Comparison of ENCODE assay signal across 1 cellular context in the genomic region with DNA sequence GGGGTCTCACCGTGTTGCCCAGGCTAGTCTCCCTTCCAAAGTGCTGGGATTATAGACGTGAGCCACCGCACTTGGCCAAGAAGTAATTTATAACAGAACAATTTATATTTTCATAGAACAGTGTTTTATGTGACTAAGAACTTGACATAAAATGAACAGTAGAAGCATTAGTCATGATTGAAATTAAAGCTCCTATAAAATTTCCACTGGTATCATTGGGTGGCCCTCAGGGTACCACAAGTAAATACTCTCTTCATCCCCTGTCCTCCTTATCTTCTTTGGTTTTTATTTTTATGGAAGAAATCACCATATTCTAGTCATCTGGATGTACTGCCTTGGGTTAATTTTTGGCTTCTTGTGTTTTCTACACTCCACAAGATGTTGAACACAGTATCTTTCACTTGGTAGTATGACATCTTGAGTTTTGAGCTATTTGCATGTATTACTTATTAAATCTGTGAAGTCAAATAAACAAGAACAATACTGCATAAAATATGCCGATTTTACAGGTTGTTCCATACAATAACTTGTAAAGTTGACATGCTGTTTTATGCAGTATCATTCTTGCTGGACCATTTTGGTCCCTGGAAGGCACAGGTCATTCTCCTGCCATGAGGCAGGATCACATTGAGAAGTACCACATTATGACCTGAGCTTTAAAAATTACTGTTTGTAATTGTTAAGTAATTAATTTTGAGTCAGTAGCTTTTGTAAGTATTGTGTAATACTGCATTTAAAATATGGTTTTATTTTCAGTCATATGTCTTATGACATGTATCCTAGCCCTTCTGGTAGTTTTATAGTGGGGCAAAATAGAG.
TF ChIP-seq lines count a peak whose summit lies in the region.

No MANE protein-coding gene starts in this region.

TF ChIP-seq in K562, 482 proteins besides CTCF, POLR2A, EP300 and RAD21:
- TF ChIP-seq MTA3 (IDR thresholded peaks at IDR 0.05; ENCODE audit: borderline replicate concordance) (no peak), NEUROD1 (IDR thresholded peaks at IDR 0.05; ENCODE audit: borderline replicate concordance, low read depth, low read length, partially characterized antibody) (no peak), SMARCB1 (IDR thresholded peaks at IDR 0.05; ENCODE audit: insufficient read length, low read depth) (no peak), XRCC4 (IDR thresholded peaks at IDR 0.05; ENCODE audit: extremely low read depth, insufficient read depth, insufficient read length) (no peak), CEBPB (tag; IDR thresholded peaks at IDR 0.05) (peak; percentile 92), WHSC1 (IDR thresholded peaks at IDR 0.05; ENCODE audit: low read length) (no peak), CEBPG (CRISPR knock-in tag; IDR thresholded peaks at IDR 0.05) (no peak), CEBPG (tag; conservative IDR thresholded peaks at IDR 0.05 in 1 of 2, IDR thresholded peaks at IDR 0.05 in 1 of 2) (peak; percentile 67 to 91; a peak in 3 of 4 replicates), ZNF507 (tag; conservative IDR thresholded peaks at IDR 0.05) (no peak)
- TF ChIP-seq, protein P1, sequence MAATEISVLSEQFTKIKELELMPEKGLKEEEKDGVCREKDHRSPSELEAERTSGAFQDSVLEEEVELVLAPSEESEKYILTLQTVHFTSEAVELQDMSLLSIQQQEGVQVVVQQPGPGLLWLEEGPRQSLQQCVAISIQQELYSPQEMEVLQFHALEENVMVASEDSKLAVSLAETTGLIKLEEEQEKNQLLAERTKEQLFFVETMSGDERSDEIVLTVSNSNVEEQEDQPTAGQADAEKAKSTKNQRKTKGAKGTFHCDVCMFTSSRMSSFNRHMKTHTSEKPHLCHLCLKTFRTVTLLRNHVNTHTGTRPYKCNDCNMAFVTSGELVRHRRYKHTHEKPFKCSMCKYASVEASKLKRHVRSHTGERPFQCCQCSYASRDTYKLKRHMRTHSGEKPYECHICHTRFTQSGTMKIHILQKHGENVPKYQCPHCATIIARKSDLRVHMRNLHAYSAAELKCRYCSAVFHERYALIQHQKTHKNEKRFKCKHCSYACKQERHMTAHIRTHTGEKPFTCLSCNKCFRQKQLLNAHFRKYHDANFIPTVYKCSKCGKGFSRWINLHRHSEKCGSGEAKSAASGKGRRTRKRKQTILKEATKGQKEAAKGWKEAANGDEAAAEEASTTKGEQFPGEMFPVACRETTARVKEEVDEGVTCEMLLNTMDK (IDR thresholded peaks at IDR 0.05; ENCODE audit: borderline replicate concordance, insufficient read depth, low read depth, low read length, poor library complexity, severe bottlenecking): no peak
